12 cellular contexts compared by ENCODE assay signal in the genomic region with DNA sequence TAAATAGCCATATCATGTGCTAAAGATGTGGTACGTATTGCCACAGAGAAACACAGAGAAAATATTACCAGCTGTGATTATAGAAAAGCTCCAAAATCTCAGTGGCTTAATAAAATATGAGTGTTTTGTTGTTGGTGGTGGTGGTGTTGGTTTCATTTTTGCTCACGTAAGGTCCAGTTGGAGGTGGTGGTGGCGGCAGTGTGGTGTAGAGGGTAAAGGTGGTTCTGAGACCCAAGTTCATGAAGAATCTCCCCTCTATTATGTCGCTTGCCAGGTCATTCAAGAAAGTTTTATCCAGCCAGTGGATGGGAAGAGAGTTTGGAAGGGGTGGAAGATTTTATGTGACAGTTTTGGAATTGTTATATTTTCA.
DNase-seq lines count a peak whose midpoint lies in the region; ATAC-seq, FAIRE-seq and TF ChIP-seq lines count a peak whose summit lies in the region.
"Had no signal": no experiment of that assay in that cellular context is flagged by ENCODE, and none has a peak within 500 bp of the region (broad histone marks: within the 10 kb centered on the region; RNA-seq: fewer than 3 reads in every experiment).

No MANE protein-coding gene starts in this region.

- no peaks in the 10 kb centered on the region for H3K9me3 ChIP-seq in Peyer's patch
- no peaks in the 10 kb centered on the region for H3K9me3 ChIP-seq in right lobe of liver
- H3K9me3 ChIP-seq: adrenal gland, upper lobe of left lung had no signal

- no peak for TF ChIP-seq POLR2A in Peyer's patch (IDR thresholded peaks at IDR 0.05)
- TF ChIP-seq POLR2A in right lobe of liver (IDR thresholded peaks at IDR 0.05), result no peak

- no peaks in the 10 kb centered on the region for H3K36me3 ChIP-seq in Peyer's patch
- H3K36me3 ChIP-seq in right lobe of liver, result no peaks in the 10 kb centered on the region
- H3K36me3 ChIP-seq: adrenal gland, upper lobe of left lung had no signal

- FAIRE-seq in GM18507 (lab: Jason Lieb, UNC), result peak; percentile 64

- H3K27me3 ChIP-seq in Peyer's patch (no peaks in the 10 kb centered on the region), right lobe of liver (no peaks in the 10 kb centered on the region)
- H3K27me3 ChIP-seq: adrenal gland, upper lobe of left lung had no signal

- H3K27ac ChIP-seq in Peyer's patch (peak overlapping the region in 3 of 4 donors; percentile 23 to 79 (median 71)), right lobe of liver (no peak overlapping the region)

- no peak for DNase-seq in GM18507 (ENCODE audit: extremely low spot score, insufficient read length, low read depth)
- DNase-seq in Peyer's patch, result peak in 1 of 3 donors; percentile 24
- DNase-seq in right lobe of liver, result no peak
- DNase-seq in amygdala (lab: John Stamatoyannopoulos, UW), result no peak
- no peak for DNase-seq in DMS 273 (lab: John Stamatoyannopoulos, UW; ENCODE audit: unreplicated experiment)
- DNase-seq in NCI-H446 (lab: John Stamatoyannopoulos, UW), result no peak
- DNase-seq: adrenal gland; stimulated activated CD4-positive, alpha-beta T cell treated with anti-CD3 and anti-CD28 coated beads, Interleukin-4, amount 100 ng/mL, for 24 hours; upper lobe of left lung had no signal

- peak; percentile 22 for ATAC-seq in GM21515 (IDR thresholded peaks at IDR 0.05; ENCODE audit: unreplicated experiment)
- ATAC-seq in HG03066 (IDR thresholded peaks at IDR 0.05; ENCODE audit: low read depth, unreplicated experiment), result peak; percentile 20
- ATAC-seq in right lobe of liver, result no peak
- ATAC-seq: SK-N-SH treated with all-trans-retinoic acid at 6 μM for 48 hours had no signal

- H3K4me1 ChIP-seq in Peyer's patch, result no peaks in the 10 kb centered on the region
- no peaks in the 10 kb centered on the region for H3K4me1 ChIP-seq in right lobe of liver

- TF ChIP-seq CTCF in Peyer's patch (IDR thresholded peaks at IDR 0.05) (no peak), right lobe of liver (IDR thresholded peaks at IDR 0.05) (no peak)

- WGBS in right lobe of liver (ENCODE audit: insufficient coverage, low coverage, low lambda C conversion rate, missing lambda C conversion rate), result 68% methylated on average over 4 of the region's 4 CpGs

- intact Hi-C loops in right lobe of liver (cut with DNase I), result no loop called here

- H3K4me3 ChIP-seq in Peyer's patch (no peak overlapping the region), right lobe of liver (no peak overlapping the region)

Comparison
In these comparisons a context has a peak if more than half of its experiments do, and no peak if none do; other contexts are left out.
1. ATAC-seq: peak in GM21515 (single experiment) and HG03066 (single experiment); none in right lobe of liver (0 of 4).
2. H3K27ac ChIP-seq: peak in Peyer's patch (3 of 4); none in right lobe of liver (0 of 3).